In genomic region chr9:123268240-123268949, GRCh38 we compare ENCODE assay signal across 8 cellular contexts. TPM values are rescaled to one million over a fixed set of nuclear protein-coding genes. Genes with fewer than 3 reads are reported as not detected.
A peak's percentile ranks its signal among the peaks of the same experiment; 100 is the strongest.
DNase-seq lines count a peak whose midpoint lies in the region; ATAC-seq and TF ChIP-seq lines count a peak whose summit lies in the region.

TSS of gene STRBP (minus strand) at chr9:123268586. CDS start at chr9:123184134, 84,452 bp downstream.

- DNase-seq in DMS153 (lab: John Stamatoyannopoulos, UW): peak; percentile 82
- peak; percentile 89 for DNase-seq in OCI-M1 (lab: John Stamatoyannopoulos, UW)
- peak; percentile 95 for DNase-seq in activated T-cell treated with anti-CD3 and anti-CD28 coated beads, Interleukin-2, amount 50 U/mL, for 1 hour
- peak; percentile 94 for DNase-seq in esophagus muscularis mucosa (ENCODE audit: extremely low spot score)
- peak; percentile 81 for DNase-seq in myocyte (ENCODE audit: low read depth)
- peak; percentile 80 to 93 for DNase-seq in stimulated activated CD8-positive, alpha-beta memory T cell treated with anti-CD3 and anti-CD28 coated beads, Interleukin-7, amount 100 ng/mL, for 4 hours (ENCODE audit: low read depth in 2 of 2)

- TF ChIP-seq CTCF in esophagus muscularis mucosa (IDR thresholded peaks at IDR 0.05): peak in 1 of 3 experiments; percentile 25

- TF ChIP-seq POLR2A in esophagus muscularis mucosa (IDR thresholded peaks at IDR 0.05; ENCODE audit: low read depth): no peak

- no peak for TF ChIP-seq RAD21 in Ishikawa (IDR thresholded peaks at IDR 0.05; ENCODE audit: low read depth)

- intact Hi-C loops in esophagus muscularis mucosa (cut with DNase I): loop anchor here (5.0 to 10.0 kb wide), 2 partner anchors 79 to 1146 kb away; partner anchors contain the start of gene PSMB7

- no peaks in the 10 kb centered on the region for H3K9me3 ChIP-seq in esophagus muscularis mucosa

- H3K27me3 ChIP-seq in esophagus muscularis mucosa: no peaks in the 10 kb centered on the region

- WGBS in esophagus muscularis mucosa: no CpG with 5 or more reads among the region's 116 CpGs

- peaks cover 10 to 24% (median 17%) of the 10 kb centered on the region in 4 donors for H3K4me1 ChIP-seq in esophagus muscularis mucosa

- no peak for TF ChIP-seq EP300 in Ishikawa (IDR thresholded peaks at IDR 0.05; ENCODE audit: borderline replicate concordance)
- TF ChIP-seq EP300 in esophagus muscularis mucosa (IDR thresholded peaks at IDR 0.05): no peak

- ATAC-seq in GM21619 (IDR thresholded peaks at IDR 0.05; ENCODE audit: unreplicated experiment): peak; percentile 86

- H3K36me3 ChIP-seq in esophagus muscularis mucosa: no peaks in the 10 kb centered on the region

- H3K4me3 ChIP-seq in esophagus muscularis mucosa: peak within 1 kb of the TSS; percentile 88 to 93 (median 92)

- peak within 1 kb of the TSS; percentile 65 to 78 (median 70) for H3K27ac ChIP-seq in esophagus muscularis mucosa (replicated peaks in 1 of 4)

TF ChIP-seq in Ishikawa, 13 proteins besides CTCF, POLR2A, EP300 and RAD21:
- TF ChIP-seq TEAD4 (IDR thresholded peaks at IDR 0.05) (no peak), USF1 (IDR thresholded peaks at IDR 0.05) (peak; percentile 93), TAF1 (IDR thresholded peaks at IDR 0.05; ENCODE audit: low read depth) (peak; percentile 25; the same call in 1 of the 2 replicates), MAX (IDR thresholded peaks at IDR 0.05) (peak; percentile 36; the same call in 1 of the 2 replicates)

RNA-seq across cellular contexts. Expression of gene STRBP, which starts in this region (rescaled TPM):
- total RNA-seq in esophagus muscularis mucosa (10 to 100 TPM; 11.2 to 20.6 (median 14.5) TPM), myocyte (2.3 and 2.9 TPM in 2 replicates)
- 1.5 TPM for polyA plus RNA-seq in myocyte (2012)

Comparison
In these comparisons a context has a peak if more than half of its experiments do, and no peak if none do; other contexts are left out.
1. Peak in every context shown above with its lines: DNase-seq, ATAC-seq, H3K4me3 ChIP-seq and H3K27ac ChIP-seq.